Comparison of ENCODE assay signal across 8 cellular contexts in genomic region chr11:93541884-93542752, GRCh38. TPM values are rescaled to one million over a fixed set of nuclear protein-coding genes. Genes with fewer than 3 reads are reported as not detected.
DNase-seq lines count a peak whose midpoint lies in the region; ATAC-seq and TF ChIP-seq lines count a peak whose summit lies in the region.

No MANE protein-coding gene starts in this region.

- WGBS in lower leg skin, 2 donors, result 9% methylated on average over 23 of the region's 23 CpGs

- H3K27ac Mint-ChIP-seq in WTC11, result peak overlapping the region; percentile 50

- H3K4me3 Mint-ChIP-seq in WTC11, result peak overlapping the region; percentile 76

- intact Hi-C loops in lower leg skin (cut with DNase I; ENCODE audit: low total_unique reads), result no loop called here

- TF ChIP-seq CTCF in WTC11 (IDR thresholded peaks at IDR 0.05) (no peak), lower leg skin (IDR thresholded peaks at IDR 0.05) (no peak)

- TF ChIP-seq POLR2A in lower leg skin (IDR thresholded peaks at IDR 0.05), result no peak

- CTCF ChIA-PET in HEK293T (lab: Yijun Ruan, JAX) (interaction anchor here (0.5 to 1.6 kb wide), 5 partner anchors 11 to 307 kb away, joined by 3 to 7 read pairs (median 4); no protein-coding TSS in a partner anchor), WTC11 (lab: Charles Lee) (interaction anchor here (0.8 to 2.7 kb wide), 11 partner anchors 11 to 307 kb away, joined by 3 to 18 read pairs (median 4); no protein-coding TSS in a partner anchor)

- no peaks in the 10 kb centered on the region for H3K27me3 Mint-ChIP-seq in WTC11 (ENCODE audit: low read depth)

- H3K36me3 Mint-ChIP-seq in WTC11, result no peaks in the 10 kb centered on the region

- H3K9me3 Mint-ChIP-seq in WTC11, result no peaks in the 10 kb centered on the region

- peak overlapping the region; percentile 71 for H3K4me3 ChIP-seq in lower leg skin (ENCODE audit: low read depth, poor library complexity, severe bottlenecking)

- POLR2A ChIA-PET in HEK293T (lab: Yijun Ruan, JAX) (interaction anchor here (0.6 to 1.4 kb wide), 4 partner anchors 11 to 242 kb away, joined by 3 to 4 read pairs (median 3); partner anchors contain the start of gene MED17), WTC11 (lab: Charles Lee) (interaction anchor here (0.8 to 1.0 kb wide), 3 partner anchors 52 to 120 kb away, joined by 3 to 4 read pairs (median 4); no protein-coding TSS in a partner anchor)

- H3K4me1 Mint-ChIP-seq in WTC11, result peaks cover 75% of the 10 kb centered on the region

- DNase-seq in NCI-H510A treated with DMSO at 0.1 percent for 48 hours (lab: John Stamatoyannopoulos, UW) (peak; percentile 60), NCI-H510A (lab: John Stamatoyannopoulos, UW) (no peak), HEK293T (ENCODE audit: extremely low spot score) (peak; percentile 35), M059J (ENCODE audit: low read depth) (peak; percentile 86), WTC11 (ENCODE audit: low spot score) (no peak), ecto neural progenitor cell (ENCODE audit: low spot score) (peak; percentile 69), lower leg skin (ENCODE audit: low spot score in 2 of 2) (peak in 1 of 2 donors; percentile 91)
- DNase-seq in stimulated activated CD8-positive, alpha-beta memory T cell treated with anti-CD3 and anti-CD28 coated beads, Interleukin-4, amount 100 ng/mL, for 48 hours, result peak; percentile 46

- peak; percentile 72 for ATAC-seq in WTC11

TF ChIP-seq in HEK293T, 16 proteins besides CTCF, POLR2A, EP300 and RAD21:
- TF ChIP-seq BHLHE40 (IDR thresholded peaks at IDR 0.05; ENCODE audit: borderline replicate concordance) (no peak), ELF4 (IDR thresholded peaks at IDR 0.05) (no peak), PKNOX1 (IDR thresholded peaks at IDR 0.05) (no peak), HDGF (IDR thresholded peaks at IDR 0.05; ENCODE audit: borderline replicate concordance) (no peak), LEF1 (IDR thresholded peaks at IDR 0.05; ENCODE audit: borderline replicate concordance) (no peak), CTBP1 (IDR thresholded peaks at IDR 0.05; ENCODE audit: borderline replicate concordance) (no peak), ZNF384 (IDR thresholded peaks at IDR 0.05) (no peak; the same call in 1 of the 2 replicates)

TF ChIP-seq in WTC11, 78 proteins besides CTCF, POLR2A, EP300 and RAD21:
- TF ChIP-seq CREB1 (CRISPR knock-in tag; IDR thresholded peaks at IDR 0.05), result 0 out of 2 replicates have a peak, but pooled peaks have one; percentile 21
- TF ChIP-seq ETV6 (CRISPR knock-in tag; IDR thresholded peaks at IDR 0.05), result 0 out of 2 replicates have a peak, but pooled peaks have one; percentile 25
- 0 out of 2 replicates have a peak, but pooled peaks have one; percentile 21 for TF ChIP-seq SMAD3 (CRISPR knock-in tag; IDR thresholded peaks at IDR 0.05; ENCODE audit: borderline replicate concordance)
- no peak for TF ChIP-seq IRF2 (CRISPR knock-in tag; IDR thresholded peaks at IDR 0.05; ENCODE audit: borderline replicate concordance, low read depth)
- TF ChIP-seq MYBL2 (CRISPR knock-in tag; IDR thresholded peaks at IDR 0.05), result peak; percentile 79; the same call in 1 of the 2 replicates
- peak; percentile 68; the same call in 1 of the 2 replicates for TF ChIP-seq ZNF317 (CRISPR knock-in tag; IDR thresholded peaks at IDR 0.05; ENCODE audit: borderline replicate concordance, low read depth)
- TF ChIP-seq ZNF281 (CRISPR knock-in tag; IDR thresholded peaks at IDR 0.05), result 0 out of 2 replicates have a peak, but pooled peaks have one; percentile 24
- TF ChIP-seq ZBTB43 (CRISPR knock-in tag; IDR thresholded peaks at IDR 0.05), result 0 out of 2 replicates have a peak, but pooled peaks have one; percentile 31
- no peak for TF ChIP-seq ZNF138 (CRISPR knock-in tag; conservative IDR thresholded peaks at IDR 0.05)
- no peak for TF ChIP-seq ZNF532 (CRISPR knock-in tag; IDR thresholded peaks at IDR 0.05; ENCODE audit: borderline replicate concordance)

RNA-seq across cellular contexts. Expression of gene SMCO4, which starts 1.1 kb away (rescaled TPM):
- total RNA-seq in M059J (2014; rRNA removed; shearing (Covaris generic)), result 33.0 and 46.2 TPM in 2 replicates
- 42.3 to 50.1 TPM (median 42.9 TPM) in 3 replicates for total RNA-seq in WTC11 (2021)
- total RNA-seq in lower leg skin, result 10 to 100 TPM in 3 of 4 donors, 1 to 10 TPM in 1; 8.2 to 30.4 (median 15.3) TPM

Comparison
In these comparisons a context has a peak if more than half of its experiments do, and no peak if none do; other contexts are left out.
1. DNase-seq: peak in NCI-H510A treated with DMSO at 0.1 percent for 48 hours (single experiment), HEK293T (single experiment), M059J (single experiment), ecto neural progenitor cell (single experiment) and stimulated activated CD8-positive, alpha-beta memory T cell treated with anti-CD3 and anti-CD28 coated beads, Interleukin-4, amount 100 ng/mL, for 48 hours (single experiment); none in NCI-H510A (single experiment) and WTC11 (single experiment).